Comparison of ENCODE assay signal across 10 cellular contexts in genomic region chr10:84654671-84655070, GRCh38.
DNase-seq lines count a peak whose midpoint lies in the region; ATAC-seq and TF ChIP-seq lines count a peak whose summit lies in the region.
"Had no signal": no experiment of that assay in that cellular context is flagged by ENCODE, and none has a peak within 500 bp of the region (broad histone marks: within the 10 kb centered on the region; RNA-seq: fewer than 3 reads in every experiment).

No MANE protein-coding gene starts in this region.

- no peaks in the 10 kb centered on the region for H3F3A ChIP-seq in PC-9 (ENCODE audit: insufficient read depth, low read depth)

- no peak overlapping the region for H3K27ac ChIP-seq in PC-9

- no peaks in the 10 kb centered on the region for H3K9me3 ChIP-seq in PC-9 (ENCODE audit: insufficient read depth, low read depth)

- no peaks in the 10 kb centered on the region for H3K9me2 ChIP-seq in PC-9 (ENCODE audit: insufficient read depth)

- H3K27me3 Mint-ChIP-seq in memory B cell, result peaks cover 4% of the 10 kb centered on the region
- H3K27me3 Mint-ChIP-seq: activated CD8-positive, alpha-beta memory T cell treated with anti-CD3 and anti-CD28 coated beads, Interleukin-2, amount 10 ng/mL, durations not matched to agents 7 days and 5 days had no signal

- intact Hi-C loops in PC-9 (cut with micrococcal nuclease; ENCODE audit: unreplicated experiment), result no loop called here

- no peak overlapping the region for H3K4me3 Mint-ChIP-seq in memory B cell
- H3K4me3 Mint-ChIP-seq: activated CD8-positive, alpha-beta memory T cell treated with anti-CD3 and anti-CD28 coated beads, Interleukin-2, amount 10 ng/mL, durations not matched to agents 7 days and 5 days had no signal

- H3K4me1 ChIP-seq in PC-9 (replicated peaks; ENCODE audit: insufficient read depth), result no peaks in the 10 kb centered on the region

- DNase-seq in NCI-H2107 treated with DMSO at 0.1 percent for 48 hours (lab: John Stamatoyannopoulos, UW; ENCODE audit: unreplicated experiment) (peak; percentile 33), NCI-H2107 (lab: John Stamatoyannopoulos, UW) (no peak), memory B cell (ENCODE audit: low spot score in 2 of 2) (no peak), NCI-H2029 (lab: John Stamatoyannopoulos, UW) (no peak), PC-9 (no peak)
- DNase-seq in effector CD4-positive, alpha-beta T cell, result no peak
- DNase-seq: activated CD8-positive, alpha-beta memory T cell treated with anti-CD3 and anti-CD28 coated beads, Interleukin-2, amount 10 ng/mL, durations not matched to agents 7 days and 5 days; NCI-H1105 had no signal

- ATAC-seq in GM21737 (IDR thresholded peaks at IDR 0.05; ENCODE audit: unreplicated experiment), result peak; percentile 95
- peak; percentile 97 for ATAC-seq in HG03460 (IDR thresholded peaks at IDR 0.05; ENCODE audit: unreplicated experiment)
- ATAC-seq in memory B cell (ENCODE audit: low read depth), result peak; percentile 41
- ATAC-seq: activated CD8-positive, alpha-beta memory T cell treated with anti-CD3 and anti-CD28 coated beads, Interleukin-2, amount 10 ng/mL, durations not matched to agents 7 days and 5 days had no signal

- POLR2A ChIA-PET in PC-9 (lab: Charles Lee; ENCODE audit: unreplicated experiment), result no interaction called here

- H3K27ac Mint-ChIP-seq in memory B cell, result no peak overlapping the region
- H3K27ac Mint-ChIP-seq: activated CD8-positive, alpha-beta memory T cell treated with anti-CD3 and anti-CD28 coated beads, Interleukin-2, amount 10 ng/mL, durations not matched to agents 7 days and 5 days had no signal

- H3K4me2 ChIP-seq in PC-9, result no peak overlapping the region

- H3K27me3 ChIP-seq in PC-9 (ENCODE audit: insufficient read depth, low read depth), result 0 out of 2 replicates have a peak, but pooled peaks cover 3% of the 10 kb centered on the region

- peaks cover 2% of the 10 kb centered on the region for H3K9me3 Mint-ChIP-seq in memory B cell

- CTCF ChIA-PET in PC-9 (lab: Charles Lee), result no interaction called here

- BruUV-seq in PC-9 (replicated peaks; lab: Mats Ljungman, UMichigan), result no TSS peak

- no peak overlapping the region for H3K4me3 ChIP-seq in PC-9

- H3K4me1 Mint-ChIP-seq in memory B cell, result peaks cover 2% of the 10 kb centered on the region

- TF ChIP-seq CTCF in PC-9 (conservative IDR thresholded peaks at IDR 0.05), result no peak

- H4K20me1 ChIP-seq in PC-9 (ENCODE audit: insufficient read depth), result no peaks in the 10 kb centered on the region

- no peaks in the 10 kb centered on the region for H3K36me3 ChIP-seq in PC-9 (ENCODE audit: low read depth)

- no peak overlapping the region for H2AFZ ChIP-seq in PC-9

- H3K79me2 ChIP-seq in PC-9 (ENCODE audit: low read depth), result no peaks in the 10 kb centered on the region

- H3K36me3 Mint-ChIP-seq in memory B cell, result no peaks in the 10 kb centered on the region
- H3K36me3 Mint-ChIP-seq: activated CD8-positive, alpha-beta memory T cell treated with anti-CD3 and anti-CD28 coated beads, Interleukin-2, amount 10 ng/mL, durations not matched to agents 7 days and 5 days had no signal

Comparison
In these comparisons a context has a peak if more than half of its experiments do, and no peak if none do; other contexts are left out.
1. ATAC-seq: peak in every context shown above with its lines; median percentile 97 in HG03460; 95 in GM21737; 41 in memory B cell.